ENCODE assay signal across 1 cellular context in genomic region chr18:22683196-22683676, GRCh38.
TF ChIP-seq lines count a peak whose summit lies in the region.

No MANE protein-coding gene starts in this region.

TF ChIP-seq in HEK293, 187 proteins besides CTCF, POLR2A, EP300 and RAD21 (continued from another document):
- TF ChIP-seq HOXD13 (CRISPR knock-in tag; IDR thresholded peaks at IDR 0.05; ENCODE audit: borderline replicate concordance), result peak; percentile 89; the same call in 1 of the 2 replicates
- TF ChIP-seq ZBTB11 (tag by site-specific recombination; conservative IDR thresholded peaks at IDR 0.05; ENCODE audit: low read depth), result no peak
- no peak for TF ChIP-seq SP2 (tag by site-specific recombination; IDR thresholded peaks at IDR 0.05)
- TF ChIP-seq ATF2 (tag by site-specific recombination; IDR thresholded peaks at IDR 0.05; ENCODE audit: low read depth), result peak; percentile 68
- no peak for TF ChIP-seq ZBTB21 (tag by site-specific recombination; IDR thresholded peaks at IDR 0.05)
- TF ChIP-seq ZNF555 (tag by site-specific recombination; conservative IDR thresholded peaks at IDR 0.05), result no peak
- TF ChIP-seq ZNF157 (tag by site-specific recombination; IDR thresholded peaks at IDR 0.05), result no peak
- TF ChIP-seq, protein P1, sequence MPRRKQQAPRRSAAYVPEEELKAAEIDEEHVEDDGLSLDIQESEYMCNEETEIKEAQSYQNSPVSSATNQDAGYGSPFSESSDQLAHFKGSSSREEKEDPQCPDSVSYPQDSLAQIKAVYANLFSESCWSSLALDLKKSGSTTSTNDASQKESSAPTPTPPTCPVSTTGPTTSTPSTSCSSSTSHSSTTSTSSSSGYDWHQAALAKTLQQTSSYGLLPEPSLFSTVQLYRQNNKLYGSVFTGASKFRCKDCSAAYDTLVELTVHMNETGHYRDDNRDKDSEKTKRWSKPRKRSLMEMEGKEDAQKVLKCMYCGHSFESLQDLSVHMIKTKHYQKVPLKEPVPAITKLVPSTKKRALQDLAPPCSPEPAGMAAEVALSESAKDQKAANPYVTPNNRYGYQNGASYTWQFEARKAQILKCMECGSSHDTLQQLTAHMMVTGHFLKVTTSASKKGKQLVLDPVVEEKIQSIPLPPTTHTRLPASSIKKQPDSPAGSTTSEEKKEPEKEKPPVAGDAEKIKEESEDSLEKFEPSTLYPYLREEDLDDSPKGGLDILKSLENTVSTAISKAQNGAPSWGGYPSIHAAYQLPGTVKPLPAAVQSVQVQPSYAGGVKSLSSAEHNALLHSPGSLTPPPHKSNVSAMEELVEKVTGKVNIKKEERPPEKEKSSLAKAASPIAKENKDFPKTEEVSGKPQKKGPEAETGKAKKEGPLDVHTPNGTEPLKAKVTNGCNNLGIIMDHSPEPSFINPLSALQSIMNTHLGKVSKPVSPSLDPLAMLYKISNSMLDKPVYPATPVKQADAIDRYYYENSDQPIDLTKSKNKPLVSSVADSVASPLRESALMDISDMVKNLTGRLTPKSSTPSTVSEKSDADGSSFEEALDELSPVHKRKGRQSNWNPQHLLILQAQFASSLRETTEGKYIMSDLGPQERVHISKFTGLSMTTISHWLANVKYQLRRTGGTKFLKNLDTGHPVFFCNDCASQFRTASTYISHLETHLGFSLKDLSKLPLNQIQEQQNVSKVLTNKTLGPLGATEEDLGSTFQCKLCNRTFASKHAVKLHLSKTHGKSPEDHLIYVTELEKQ (tag by site-specific recombination; IDR thresholded peaks at IDR 0.05; ENCODE audit: borderline replicate concordance), result 0 out of 2 replicates have a peak, but pooled peaks have one; percentile 59
- TF ChIP-seq ZNF843 (tag by site-specific recombination; IDR thresholded peaks at IDR 0.05), result peak; percentile 85
- peak; percentile 52; the same call in 1 of the 2 replicates for TF ChIP-seq ZNF768 (tag by site-specific recombination; IDR thresholded peaks at IDR 0.05)
- peak; percentile 75; the same call in 1 of the 2 replicates for TF ChIP-seq ZNF394 (tag by site-specific recombination; IDR thresholded peaks at IDR 0.05; ENCODE audit: borderline replicate concordance)
- TF ChIP-seq ZFHX2 (tag by site-specific recombination; conservative IDR thresholded peaks at IDR 0.05), result peak; percentile 81
- TF ChIP-seq ZNF433 (tag by site-specific recombination; IDR thresholded peaks at IDR 0.05; ENCODE audit: low read depth), result no peak
- TF ChIP-seq ZNF621 (tag by site-specific recombination; IDR thresholded peaks at IDR 0.05), result no peak
- peak; percentile 62; the same call in 1 of the 2 replicates for TF ChIP-seq EGR2 (tag by site-specific recombination; IDR thresholded peaks at IDR 0.05; ENCODE audit: low read depth)
- no peak for TF ChIP-seq ZNF658 (tag by site-specific recombination; IDR thresholded peaks at IDR 0.05)
- TF ChIP-seq, protein P2, sequence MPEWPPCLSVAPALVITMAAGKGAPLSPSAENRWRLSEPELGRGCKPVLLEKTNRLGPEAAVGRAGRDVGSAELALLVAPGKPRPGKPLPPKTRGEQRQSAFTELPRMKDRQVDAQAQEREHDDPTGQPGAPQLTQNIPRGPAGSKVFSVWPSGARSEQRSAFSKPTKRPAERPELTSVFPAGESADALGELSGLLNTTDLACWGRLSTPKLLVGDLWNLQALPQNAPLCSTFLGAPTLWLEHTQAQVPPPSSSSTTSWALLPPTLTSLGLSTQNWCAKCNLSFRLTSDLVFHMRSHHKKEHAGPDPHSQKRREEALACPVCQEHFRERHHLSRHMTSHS (tag by site-specific recombination; IDR thresholded peaks at IDR 0.05), result no peak
- peak; percentile 86 for TF ChIP-seq SP7 (tag by site-specific recombination; IDR thresholded peaks at IDR 0.05)
- TF ChIP-seq, protein P3, sequence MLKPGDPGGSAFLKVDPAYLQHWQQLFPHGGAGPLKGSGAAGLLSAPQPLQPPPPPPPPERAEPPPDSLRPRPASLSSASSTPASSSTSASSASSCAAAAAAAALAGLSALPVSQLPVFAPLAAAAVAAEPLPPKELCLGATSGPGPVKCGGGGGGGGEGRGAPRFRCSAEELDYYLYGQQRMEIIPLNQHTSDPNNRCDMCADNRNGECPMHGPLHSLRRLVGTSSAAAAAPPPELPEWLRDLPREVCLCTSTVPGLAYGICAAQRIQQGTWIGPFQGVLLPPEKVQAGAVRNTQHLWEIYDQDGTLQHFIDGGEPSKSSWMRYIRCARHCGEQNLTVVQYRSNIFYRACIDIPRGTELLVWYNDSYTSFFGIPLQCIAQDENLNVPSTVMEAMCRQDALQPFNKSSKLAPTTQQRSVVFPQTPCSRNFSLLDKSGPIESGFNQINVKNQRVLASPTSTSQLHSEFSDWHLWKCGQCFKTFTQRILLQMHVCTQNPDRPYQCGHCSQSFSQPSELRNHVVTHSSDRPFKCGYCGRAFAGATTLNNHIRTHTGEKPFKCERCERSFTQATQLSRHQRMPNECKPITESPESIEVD (tag by site-specific recombination; IDR thresholded peaks at IDR 0.05), result 0 out of 2 replicates have a peak, but pooled peaks have one; percentile 8
- peak; percentile 90 for TF ChIP-seq PATZ1 (tag by site-specific recombination; IDR thresholded peaks at IDR 0.05)
- no peak for TF ChIP-seq ZNF354C (tag by site-specific recombination; IDR thresholded peaks at IDR 0.05; ENCODE audit: borderline replicate concordance, low read depth)
- no peak for TF ChIP-seq ZNF701 (tag by site-specific recombination; IDR thresholded peaks at IDR 0.05)
- TF ChIP-seq ZNF24 (tag by site-specific recombination; IDR thresholded peaks at IDR 0.05), result peak; percentile 59; the same call in 1 of the 2 replicates
- TF ChIP-seq ZNF560 (tag by site-specific recombination; IDR thresholded peaks at IDR 0.05; ENCODE audit: borderline replicate concordance), result no peak
- peak; percentile 79; the same call in 1 of the 2 replicates for TF ChIP-seq ZSCAN30 (tag by site-specific recombination; IDR thresholded peaks at IDR 0.05)
